Comparison of ENCODE assay signal across 29 cellular contexts in genomic region chr1:185249563-185249962, GRCh38.
A peak's percentile ranks its signal among the peaks of the same experiment; 100 is the strongest.
DNase-seq lines count a peak whose midpoint lies in the region; ATAC-seq and TF ChIP-seq lines count a peak whose summit lies in the region.
"Had no signal": no experiment of that assay in that cellular context is flagged by ENCODE, and none has a peak within 500 bp of the region (broad histone marks: within the 10 kb centered on the region; RNA-seq: fewer than 3 reads in every experiment).

No MANE protein-coding gene starts in this region.

- no peaks in the 10 kb centered on the region for H3K36me3 ChIP-seq in HUES48 (ENCODE audit: control insufficient read depth, insufficient read depth, low read length)
- H3K36me3 ChIP-seq in Caco-2 (ENCODE audit: control insufficient read depth, insufficient read depth, low read length) = no peaks in the 10 kb centered on the region
- H3K36me3 ChIP-seq in GM23248 (ENCODE audit: low read depth) = no peaks in the 10 kb centered on the region
- H3K36me3 ChIP-seq: stomach, uterus had no signal

- CTCF ChIA-PET in CD4-positive, alpha-beta T cell (lab: Charles Lee) = interaction anchor here (0.6 kb wide), 1 partner anchor 83 kb away, joined by 3 read pairs; no protein-coding TSS in a partner anchor
- CTCF ChIA-PET in WTC11 (lab: Charles Lee) (interaction anchor here (1.0 to 1.3 kb wide), 4 partner anchors 11 to 431 kb away, joined by 3 to 4 read pairs (median 3); no protein-coding TSS in a partner anchor), Caco-2 (lab: Charles Lee) (interaction anchor here (1.7 kb wide), 1 partner anchor 346 kb away, joined by 4 read pairs; no protein-coding TSS in a partner anchor)
- CTCF ChIA-PET in activated CD8-positive, alpha-beta memory T cell treated with anti-CD3 and anti-CD28 coated beads, Interleukin-2, amount 10 ng/mL, durations not matched to agents 7 days and 5 days (lab: Charles Lee) = interaction anchor here (0.7 to 2.3 kb wide), 2 partner anchors 11 to 79 kb away, joined by 3 to 5 read pairs; no protein-coding TSS in a partner anchor

- no peaks in the 10 kb centered on the region for H3F3A ChIP-seq in GM23248 (ENCODE audit: insufficient read depth)

- H3K9ac ChIP-seq in HUES48 (ENCODE audit: low read depth, low read length) (no peak overlapping the region), GM23248 (no peak overlapping the region)

- H3K36me3 Mint-ChIP-seq in CD4-positive, alpha-beta T cell (ENCODE audit: low read depth) = no peaks in the 10 kb centered on the region
- H3K36me3 Mint-ChIP-seq in WTC11 (no peaks in the 10 kb centered on the region), Caco-2 (ENCODE audit: insufficient read depth, unreplicated experiment) (no peaks in the 10 kb centered on the region)
- no peaks in the 10 kb centered on the region for H3K36me3 Mint-ChIP-seq in activated CD8-positive, alpha-beta memory T cell treated with anti-CD3 and anti-CD28 coated beads, Interleukin-2, amount 10 ng/mL, durations not matched to agents 7 days and 5 days
- H3K36me3 Mint-ChIP-seq: T-cell had no signal

- WGBS in GM23248 (ENCODE audit: low coverage in 1 of 2, low lambda C conversion rate in 2 of 2, missing lambda C conversion rate in 2 of 2), 2 experiments = 59 to 68% methylated on average over 2 of the region's 2 CpGs

- no peak for TF ChIP-seq CTCF in CD4-positive, alpha-beta T cell (IDR thresholded peaks at IDR 0.05)
- TF ChIP-seq CTCF in WTC11 (IDR thresholded peaks at IDR 0.05) (no peak), Caco-2 (IDR thresholded peaks at IDR 0.05; ENCODE audit: insufficient read depth in 1 of 2, low read depth in 1 of 2, low read length in 1 of 2, severe bottlenecking in 1 of 2, unreplicated experiment in 1 of 2) (no peak)

- H3K4me2 ChIP-seq in GM23248 (ENCODE audit: unreplicated experiment) = no peak overlapping the region
- H3K4me2 ChIP-seq: hepatocyte had no signal

- H3K9me3 Mint-ChIP-seq in CD4-positive, alpha-beta T cell = no peaks in the 10 kb centered on the region
- H3K9me3 Mint-ChIP-seq in WTC11 (no peaks in the 10 kb centered on the region), Caco-2 (ENCODE audit: unreplicated experiment) (no peaks in the 10 kb centered on the region)
- H3K9me3 Mint-ChIP-seq in activated CD8-positive, alpha-beta memory T cell treated with anti-CD3 and anti-CD28 coated beads, Interleukin-2, amount 10 ng/mL, durations not matched to agents 7 days and 5 days (ENCODE audit: low read depth) = no peaks in the 10 kb centered on the region
- H3K9me3 Mint-ChIP-seq: activated CD4-positive, alpha-beta memory T cell treated with anti-CD3 and anti-CD28 coated beads for 36 hours; activated T-helper 1 cell treated with anti-CD3 and anti-CD28 coated beads, Interleukin-12 subunit alpha, Interleukin-12 subunit beta, Interleukin-2, Interleukin-4 antibody, amounts not matched to agents 30 ng/mL and 10 ng/mL and 1 ng/mL, durations not matched to agents 14 hours and 24 hours and 36 hours; T-cell had no signal

- DNase-seq in CD4-positive, alpha-beta T cell = no peak
- no peak for DNase-seq in WTC11 (ENCODE audit: low spot score)
- DNase-seq in iPS-NIHi7 (ENCODE audit: extremely low spot score) = peak; percentile 38
- no peak for DNase-seq in Caco-2
- DNase-seq in 8988T = no peak
- DNase-seq in activated CD8-positive, alpha-beta memory T cell treated with anti-CD3 and anti-CD28 coated beads, Interleukin-2, amount 10 ng/mL, durations not matched to agents 7 days and 5 days = no peak
- no peak for DNase-seq in GM23248
- DNase-seq: activated CD4-positive, alpha-beta memory T cell treated with anti-CD3 and anti-CD28 coated beads for 36 hours; activated CD4-positive, alpha-beta T cell treated with anti-CD3 and anti-CD28 coated beads for 1 hour; activated CD8-positive, alpha-beta memory T cell treated with anti-CD3 and anti-CD28 coated beads, Interleukin-2, amount 50 U/mL, for 4 hours; activated naive CD4-positive, alpha-beta T cell treated with anti-CD3 and anti-CD28 coated beads for 36 hours; cerebellar nuclear complex; dorsolateral prefrontal cortex; mesendoderm; NCI-H1048; NCI-H1694 treated with DMSO at 0.1 percent for 48 hours; NCI-H446; NCI-H774; stimulated activated CD4-positive, alpha-beta T cell treated with anti-CD3 and anti-CD28 coated beads, Interleukin-12 subunit alpha, Interleukin-12 subunit beta, amount 100 ng/mL, for 4 hours; stimulated activated CD4-positive, alpha-beta T cell treated with anti-CD3 and anti-CD28 coated beads, Interleukin-4, amount 100 ng/mL, for 1 hour; stomach; T-cell; uterus had no signal

- in situ Hi-C loops in GM23248 (cut with MboI) = no loop called here

- BruUV-seq in Caco-2 (replicated peaks; lab: Mats Ljungman, UMichigan) = no TSS peak

- H4K20me1 ChIP-seq in GM23248 (ENCODE audit: insufficient read depth) = no peaks in the 10 kb centered on the region

- POLR2A ChIA-PET in CD4-positive, alpha-beta T cell (lab: Charles Lee) = interaction anchor here (1.2 to 1.5 kb wide), 4 partner anchors 9 to 431 kb away, joined by 3 to 4 read pairs (median 3); no protein-coding TSS in a partner anchor
- POLR2A ChIA-PET in WTC11 (lab: Charles Lee) (no interaction called here), Caco-2 (lab: Charles Lee) (no interaction called here)

- H3K27ac ChIP-seq in CD4-positive, alpha-beta T cell (ENCODE audit: low read depth, low read length) = no peak overlapping the region
- peak overlapping the region; percentile 73 for H3K27ac ChIP-seq in HUES48 (ENCODE audit: low read depth, low read length)
- no peak overlapping the region for H3K27ac ChIP-seq in GM23248
- H3K27ac ChIP-seq: dorsolateral prefrontal cortex, hepatocyte, stomach, uterus had no signal

- no peak for ATAC-seq in CD4-positive, alpha-beta T cell (ENCODE audit: poor library complexity)
- ATAC-seq in WTC11 = peak; percentile 94
- no peak for ATAC-seq in activated CD8-positive, alpha-beta memory T cell treated with anti-CD3 and anti-CD28 coated beads, Interleukin-2, amount 10 ng/mL, durations not matched to agents 7 days and 5 days
- ATAC-seq: left lobe of liver, sciatic nerve, T-cell had no signal

- H2AFZ ChIP-seq in GM23248 = no peak overlapping the region
- H2AFZ ChIP-seq: hepatocyte had no signal

- no peak overlapping the region for H3K4me3 Mint-ChIP-seq in CD4-positive, alpha-beta T cell
- H3K4me3 Mint-ChIP-seq in WTC11 = no peak overlapping the region
- no peak overlapping the region for H3K4me3 Mint-ChIP-seq in Caco-2 (ENCODE audit: unreplicated experiment)
- H3K4me3 Mint-ChIP-seq in activated CD8-positive, alpha-beta memory T cell treated with anti-CD3 and anti-CD28 coated beads, Interleukin-2, amount 10 ng/mL, durations not matched to agents 7 days and 5 days = no peak overlapping the region
- H3K4me3 Mint-ChIP-seq: activated CD4-positive, alpha-beta memory T cell treated with anti-CD3 and anti-CD28 coated beads for 36 hours; activated naive CD4-positive, alpha-beta T cell treated with anti-CD3 and anti-CD28 coated beads for 36 hours; activated T-helper 1 cell treated with anti-CD3 and anti-CD28 coated beads, Interleukin-12 subunit alpha, Interleukin-12 subunit beta, Interleukin-2, Interleukin-4 antibody, amounts not matched to agents 30 ng/mL and 10 ng/mL and 1 ng/mL, durations not matched to agents 14 hours and 24 hours and 36 hours; B cell; T-cell had no signal

- H3K9me2 ChIP-seq in GM23248 (ENCODE audit: insufficient read depth) = no peaks in the 10 kb centered on the region

- no peaks in the 10 kb centered on the region for H3K79me2 ChIP-seq in GM23248 (ENCODE audit: insufficient read depth)
- H3K79me2 ChIP-seq: hepatocyte had no signal

- H3K4me1 ChIP-seq in HUES48 (ENCODE audit: control insufficient read depth, insufficient read depth, low read length) = peaks cover 13% of the 10 kb centered on the region
- no peaks in the 10 kb centered on the region for H3K4me1 ChIP-seq in Caco-2
- H3K4me1 ChIP-seq in GM23248 (ENCODE audit: insufficient read depth) = peaks cover 9% of the 10 kb centered on the region
- H3K4me1 ChIP-seq: uterus had no signal

- no peaks in the 10 kb centered on the region for H3K27me3 ChIP-seq in CD4-positive, alpha-beta T cell (ENCODE audit: control insufficient read depth, insufficient read depth, low read length)
- H3K27me3 ChIP-seq in HUES48 (ENCODE audit: control insufficient read depth, insufficient read depth, low read length) (no peaks in the 10 kb centered on the region), Caco-2 (replicated peaks; ENCODE audit: control insufficient read depth, insufficient read depth, low read length) (no peaks in the 10 kb centered on the region), GM23248 (replicated peaks; ENCODE audit: insufficient read depth) (no peaks in the 10 kb centered on the region)
- H3K27me3 ChIP-seq: dorsolateral prefrontal cortex, hepatocyte, stomach, uterus had no signal

- H3K27ac Mint-ChIP-seq in CD4-positive, alpha-beta T cell = peak overlapping the region; percentile 39
- peak overlapping the region; percentile 91 for H3K27ac Mint-ChIP-seq in WTC11
- H3K27ac Mint-ChIP-seq in Caco-2 (ENCODE audit: unreplicated experiment) = no peak overlapping the region
- H3K27ac Mint-ChIP-seq in activated CD8-positive, alpha-beta memory T cell treated with anti-CD3 and anti-CD28 coated beads, Interleukin-2, amount 10 ng/mL, durations not matched to agents 7 days and 5 days = no peak overlapping the region
- H3K27ac Mint-ChIP-seq: activated CD4-positive, alpha-beta memory T cell treated with anti-CD3 and anti-CD28 coated beads for 36 hours; activated naive CD4-positive, alpha-beta T cell treated with anti-CD3 and anti-CD28 coated beads for 36 hours; activated T-helper 1 cell treated with anti-CD3 and anti-CD28 coated beads, Interleukin-12 subunit alpha, Interleukin-12 subunit beta, Interleukin-2, Interleukin-4 antibody, amounts not matched to agents 30 ng/mL and 10 ng/mL and 1 ng/mL, durations not matched to agents 14 hours and 24 hours and 36 hours; B cell had no signal

- H3K27me3 Mint-ChIP-seq in CD4-positive, alpha-beta T cell = no peaks in the 10 kb centered on the region
- H3K27me3 Mint-ChIP-seq in WTC11 (ENCODE audit: low read depth) (no peaks in the 10 kb centered on the region), Caco-2 (ENCODE audit: insufficient read depth, unreplicated experiment) (no peaks in the 10 kb centered on the region)
- H3K27me3 Mint-ChIP-seq in activated CD8-positive, alpha-beta memory T cell treated with anti-CD3 and anti-CD28 coated beads, Interleukin-2, amount 10 ng/mL, durations not matched to agents 7 days and 5 days = no peaks in the 10 kb centered on the region
- H3K27me3 Mint-ChIP-seq: activated CD4-positive, alpha-beta memory T cell treated with anti-CD3 and anti-CD28 coated beads for 36 hours; B cell; T-cell had no signal

- peaks cover 31% of the 10 kb centered on the region for H3K4me1 Mint-ChIP-seq in CD4-positive, alpha-beta T cell (ENCODE audit: low read depth)
- peaks cover 27% of the 10 kb centered on the region for H3K4me1 Mint-ChIP-seq in WTC11
- H3K4me1 Mint-ChIP-seq in Caco-2 (ENCODE audit: low read depth, unreplicated experiment) = no peaks in the 10 kb centered on the region
- no peaks in the 10 kb centered on the region for H3K4me1 Mint-ChIP-seq in activated CD8-positive, alpha-beta memory T cell treated with anti-CD3 and anti-CD28 coated beads, Interleukin-2, amount 10 ng/mL, durations not matched to agents 7 days and 5 days
- H3K4me1 Mint-ChIP-seq: B cell had no signal

- H3K4me3 ChIP-seq in HUES48 (ENCODE audit: low read depth, low read length) (no peak overlapping the region), Caco-2 (ENCODE audit: low read depth, low read length) (no peak overlapping the region), GM23248 (no peak overlapping the region)
- H3K4me3 ChIP-seq: dorsolateral prefrontal cortex, hepatocyte, stomach, uterus had no signal

- intact Hi-C loops in CD4-positive, alpha-beta T cell (cut with DNase I, micrococcal nuclease) = loop anchor here in 1 of 2 experiments (5.0 kb wide), 1 partner anchor 43 kb away; no protein-coding TSS in a partner anchor
- intact Hi-C loops in Caco-2 (cut with micrococcal nuclease; ENCODE audit: unreplicated experiment) = no loop called here

- no peaks in the 10 kb centered on the region for H3K9me3 ChIP-seq in CD4-positive, alpha-beta T cell (ENCODE audit: control insufficient read depth, low read length)
- H3K9me3 ChIP-seq in HUES48 (ENCODE audit: control insufficient read depth, insufficient read depth, low read length) = no peaks in the 10 kb centered on the region
- no peaks in the 10 kb centered on the region for H3K9me3 ChIP-seq in Caco-2
- no peaks in the 10 kb centered on the region for H3K9me3 ChIP-seq in GM23248 (ENCODE audit: low read depth)
- H3K9me3 ChIP-seq: stomach, uterus had no signal

Comparison
In these comparisons a context has a peak if more than half of its experiments do, and no peak if none do; other contexts are left out.
1. H3K27ac Mint-ChIP-seq: peak in CD4-positive, alpha-beta T cell (single experiment) and WTC11 (single experiment); none in Caco-2 (single experiment) and activated CD8-positive, alpha-beta memory T cell treated with anti-CD3 and anti-CD28 coated beads, Interleukin-2, amount 10 ng/mL, durations not matched to agents 7 days and 5 days (single experiment).